Comparison of ENCODE assay signal across 2 cellular contexts in the genomic region with DNA sequence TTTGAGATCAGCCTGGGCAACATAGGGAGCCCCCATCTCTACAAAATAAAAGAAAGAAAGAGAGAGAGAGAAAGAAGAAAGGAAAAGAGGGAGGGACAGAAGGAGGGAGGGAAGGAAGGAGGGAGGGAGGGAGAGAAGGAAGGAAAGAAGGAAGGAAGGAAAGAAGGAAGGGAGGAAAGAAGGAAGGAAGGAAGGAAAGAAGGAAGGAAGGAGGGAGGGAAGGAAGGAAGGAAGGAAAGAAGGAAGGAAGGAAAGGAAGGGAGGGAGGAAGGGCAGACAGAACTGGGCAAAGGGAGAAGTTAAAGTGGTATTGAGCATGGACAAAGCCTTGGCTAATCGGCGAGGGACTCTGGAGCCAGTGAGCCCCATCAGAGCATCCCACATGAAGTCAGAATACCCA. TPM values are rescaled to one million over a fixed set of nuclear protein-coding genes. Genes with fewer than 3 reads are reported as not detected.
"Had no signal": no experiment of that assay in that cellular context is flagged by ENCODE, and none has a peak within 500 bp of the region (broad histone marks: within the 10 kb centered on the region; RNA-seq: fewer than 3 reads in every experiment).

No MANE protein-coding gene starts in this region.

RNA-seq across cellular contexts. Expression of a gene that starts 15.9 kb away (rescaled TPM):
- total RNA-seq: G401, GM12878 had no signal
- polyA plus RNA-seq: GM12878 had no signal
